In the genomic region with DNA sequence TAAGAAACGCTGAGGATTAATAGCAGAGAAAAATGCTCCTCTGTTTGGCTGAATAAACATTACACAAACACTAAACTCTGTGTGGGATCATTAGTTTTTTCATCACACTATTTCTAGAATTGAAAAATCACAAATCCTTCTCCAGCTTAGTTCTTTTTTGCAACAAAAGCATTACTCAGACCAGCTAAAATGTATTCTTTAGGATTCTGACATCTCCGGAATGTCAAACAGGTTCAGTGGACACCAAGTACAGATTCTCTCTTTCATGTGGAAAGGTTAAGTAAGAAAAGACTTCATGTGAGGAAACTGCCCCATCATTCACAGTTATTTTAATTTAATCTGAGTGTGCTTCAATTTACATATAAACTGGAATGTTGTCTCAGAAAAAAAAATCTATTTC, we compare ENCODE assay signal across 27 cellular contexts.
DNase-seq lines count a peak whose midpoint lies in the region; ATAC-seq and TF ChIP-seq lines count a peak whose summit lies in the region.
"Had no signal": no experiment of that assay in that cellular context is flagged by ENCODE, and none has a peak within 500 bp of the region (broad histone marks: within the 10 kb centered on the region; RNA-seq: fewer than 3 reads in every experiment).

No MANE protein-coding gene starts in this region.

- DNase-seq in AG08395 (ENCODE audit: low spot score) (peak; percentile 3), HCT116 (ENCODE audit: low read depth, low spot score) (no peak), astrocyte of the hippocampus (ENCODE audit: low read depth, low spot score) (peak; percentile 49), kidney glomerular epithelial cell (lab: John Stamatoyannopoulos, UW) (peak; percentile 38), substantia nigra (lab: John Stamatoyannopoulos, UW) (no peak)
- DNase-seq in stimulated activated naive B cell treated with anti-CD40 and anti-IgM and Interleukin-4, amounts not matched to agents 10 μg/mL and 1 μg/mL and 100 μg/mL, for 72 hours, result no peak
- DNase-seq in activated CD4-positive, alpha-beta T cell treated with anti-CD3 and anti-CD28 coated beads, Interleukin-2, amount 10 ng/mL, durations not matched to agents 7 days and 5 days, result no peak
- DNase-seq: CD4-positive, CD25-positive, alpha-beta regulatory T cell; H7; Kasumi-1; MV-4-11; NCI-H1105; NCI-H1436 treated with DMSO at 0.1 percent for 48 hours; NCI-H187 treated with DMSO at 0.1 percent for 48 hours; NCI-H446; NCI-H524 treated with DMSO at 0.1 percent for 48 hours; NCI-H774; NK-92 treated with Interleukin-12 subunit alpha and Interleukin-12 subunit beta, amount 100 ng/mL, for 24 hours; Right ventricle myocardium superior; RPMI8226; SW 1271 had no signal

- H3K79me2 ChIP-seq in HCT116 (ENCODE audit: insufficient read depth, low read length), result no peaks in the 10 kb centered on the region

- no peaks in the 10 kb centered on the region for H3K27me3 ChIP-seq in HCT116 (ENCODE audit: insufficient read depth, low read length)
- H3K27me3 ChIP-seq: BLaER1, SJSA1 had no signal

- no peak for TF ChIP-seq POLR2A in HCT116 (IDR thresholded peaks at IDR 0.05; ENCODE audit: borderline replicate concordance, extremely low read depth, insufficient read depth, insufficient read length)

- BruUV-seq in HCT116 (replicated peaks; lab: Mats Ljungman, UMichigan), result no TSS peak

- H3K9me3 ChIP-seq in HCT116 (ENCODE audit: control insufficient read depth in 1 of 2, insufficient read depth in 1 of 2, low read depth in 1 of 2, low read length in 2 of 2), result no peaks in the 10 kb centered on the region
- H3K9me3 ChIP-seq: BLaER1, SJSA1 had no signal

- H3K9ac ChIP-seq in HCT116 (ENCODE audit: low read length), result no peak overlapping the region
- H3K9ac ChIP-seq: BLaER1 had no signal

- peaks cover 5 to 7% of the 10 kb centered on the region in 2 donors for H3K27me3 Mint-ChIP-seq in stimulated activated naive B cell treated with anti-CD40 and anti-IgM and Interleukin-4, amounts not matched to agents 10 μg/mL and 1 μg/mL and 100 μg/mL, for 72 hours
- peaks cover 6% of the 10 kb centered on the region for H3K27me3 Mint-ChIP-seq in activated CD4-positive, alpha-beta T cell treated with anti-CD3 and anti-CD28 coated beads, Interleukin-2, amount 10 ng/mL, durations not matched to agents 7 days and 5 days

- no peaks in the 10 kb centered on the region for H3K4me1 ChIP-seq in HCT116 (ENCODE audit: control insufficient read depth in 1 of 2, insufficient read depth in 2 of 2, low read length in 2 of 2)
- H3K4me1 ChIP-seq: BLaER1 had no signal

- H3K4me3 Mint-ChIP-seq in stimulated activated naive B cell treated with anti-CD40 and anti-IgM and Interleukin-4, amounts not matched to agents 10 μg/mL and 1 μg/mL and 100 μg/mL, for 72 hours, result no peak overlapping the region
- H3K4me3 Mint-ChIP-seq in activated CD4-positive, alpha-beta T cell treated with anti-CD3 and anti-CD28 coated beads, Interleukin-2, amount 10 ng/mL, durations not matched to agents 7 days and 5 days, result no peak overlapping the region
- H3K4me3 Mint-ChIP-seq: CD4-positive, CD25-positive, alpha-beta regulatory T cell; T-helper 1 cell treated with Interleukin-12 subunit alpha and Interleukin-12 subunit beta and Interleukin-4 antibody, amounts not matched to agents 30 μg/mL and 1 μg/mL, for 36 hours had no signal

- no peaks in the 10 kb centered on the region for H3K36me3 ChIP-seq in HCT116 (ENCODE audit: control insufficient read depth in 1 of 2, insufficient read depth in 2 of 2, low read length in 2 of 2)
- H3K36me3 ChIP-seq: BLaER1, SJSA1 had no signal

- H3K4me3 ChIP-seq in HCT116 (replicated peaks in 1 of 2; ENCODE audit: low read depth in 1 of 2, low read length in 2 of 2), result no peak overlapping the region
- H3K4me3 ChIP-seq: BLaER1, K562, SJSA1 had no signal

- peak overlapping the region; percentile 30 for H2AFZ ChIP-seq in HCT116 (ENCODE audit: low read depth, low read length, poor library complexity, severe bottlenecking)

- H3K36me3 Mint-ChIP-seq in stimulated activated naive B cell treated with anti-CD40 and anti-IgM and Interleukin-4, amounts not matched to agents 10 μg/mL and 1 μg/mL and 100 μg/mL, for 72 hours, result no peaks in the 10 kb centered on the region
- H3K36me3 Mint-ChIP-seq in activated CD4-positive, alpha-beta T cell treated with anti-CD3 and anti-CD28 coated beads, Interleukin-2, amount 10 ng/mL, durations not matched to agents 7 days and 5 days (ENCODE audit: low read depth), result no peaks in the 10 kb centered on the region
- H3K36me3 Mint-ChIP-seq: CD4-positive, CD25-positive, alpha-beta regulatory T cell had no signal

- no peaks in the 10 kb centered on the region for H3K9me2 ChIP-seq in HCT116 (ENCODE audit: insufficient read depth)

- no peak for TF ChIP-seq RAD21 in HCT116 (IDR thresholded peaks at IDR 0.05; ENCODE audit: low read depth)

- no peak overlapping the region for H3K4me2 ChIP-seq in HCT116 (ENCODE audit: low read length)
- H3K4me2 ChIP-seq: BLaER1 had no signal

- H3K27ac Mint-ChIP-seq in stimulated activated naive B cell treated with anti-CD40 and anti-IgM and Interleukin-4, amounts not matched to agents 10 μg/mL and 1 μg/mL and 100 μg/mL, for 72 hours, result no peak overlapping the region
- H3K27ac Mint-ChIP-seq in activated CD4-positive, alpha-beta T cell treated with anti-CD3 and anti-CD28 coated beads, Interleukin-2, amount 10 ng/mL, durations not matched to agents 7 days and 5 days, result no peak overlapping the region
- H3K27ac Mint-ChIP-seq: CD4-positive, CD25-positive, alpha-beta regulatory T cell; T-helper 1 cell treated with Interleukin-12 subunit alpha and Interleukin-12 subunit beta and Interleukin-4 antibody, amounts not matched to agents 30 μg/mL and 1 μg/mL, for 36 hours had no signal

- no peaks in the 10 kb centered on the region for H3K9me3 Mint-ChIP-seq in stimulated activated naive B cell treated with anti-CD40 and anti-IgM and Interleukin-4, amounts not matched to agents 10 μg/mL and 1 μg/mL and 100 μg/mL, for 72 hours
- H3K9me3 Mint-ChIP-seq in activated CD4-positive, alpha-beta T cell treated with anti-CD3 and anti-CD28 coated beads, Interleukin-2, amount 10 ng/mL, durations not matched to agents 7 days and 5 days, result no peaks in the 10 kb centered on the region
- H3K9me3 Mint-ChIP-seq: T-helper 1 cell treated with Interleukin-12 subunit alpha and Interleukin-12 subunit beta and Interleukin-4 antibody, amounts not matched to agents 30 μg/mL and 1 μg/mL, for 36 hours had no signal

- no peak for ATAC-seq in HCT116
- no peak for ATAC-seq in HG02610 (IDR thresholded peaks at IDR 0.05; ENCODE audit: unreplicated experiment)
- ATAC-seq in stimulated activated naive B cell treated with anti-CD40 and anti-IgM and Interleukin-4, amounts not matched to agents 10 μg/mL and 1 μg/mL and 100 μg/mL, for 72 hours (replicated peaks), result no peak
- ATAC-seq: HepG2, K562 had no signal

- no peak for TF ChIP-seq CTCF in HCT116 (IDR thresholded peaks at IDR 0.05 in 2 of 3, conservative IDR thresholded peaks at IDR 0.05 in 1 of 3; ENCODE audit: borderline replicate concordance in 1 of 3, insufficient read depth in 1 of 3, low read depth in 2 of 3, low read length in 2 of 3)

- intact Hi-C loops in HCT116 (cut with micrococcal nuclease), result no loop called here

- RAD21 ChIA-PET in HCT116 (lab: Charles Lee; ENCODE audit: low non-redundant PET in 1 of 2, low total read pairs in 2 of 2, uncharacterized antibody in 2 of 2, unreplicated experiment in 2 of 2), result no interaction called here

- POLR2A ChIA-PET in HCT116 (lab: Charles Lee), result no interaction called here
- POLR2A ChIA-PET in activated CD4-positive, alpha-beta T cell treated with anti-CD3 and anti-CD28 coated beads, Interleukin-2, amount 10 ng/mL, durations not matched to agents 7 days and 5 days (lab: Charles Lee), result no interaction called here

- no peaks in the 10 kb centered on the region for H4K20me1 ChIP-seq in HCT116 (ENCODE audit: insufficient read depth)
- H4K20me1 ChIP-seq: BLaER1 had no signal

- H3K27ac ChIP-seq in HCT116 (ENCODE audit: low read depth, low read length) (no peak overlapping the region), substantia nigra (ENCODE audit: low read depth, low read length, poor library complexity, severe bottlenecking) (no peak overlapping the region)
- H3K27ac ChIP-seq: BLaER1, SJSA1 had no signal

- H3K4me1 Mint-ChIP-seq in stimulated activated naive B cell treated with anti-CD40 and anti-IgM and Interleukin-4, amounts not matched to agents 10 μg/mL and 1 μg/mL and 100 μg/mL, for 72 hours, result no peaks in the 10 kb centered on the region
- H3K4me1 Mint-ChIP-seq in activated CD4-positive, alpha-beta T cell treated with anti-CD3 and anti-CD28 coated beads, Interleukin-2, amount 10 ng/mL, durations not matched to agents 7 days and 5 days, result no peaks in the 10 kb centered on the region
- H3K4me1 Mint-ChIP-seq: CD4-positive, CD25-positive, alpha-beta regulatory T cell had no signal

- CTCF ChIA-PET in HCT116 (lab: Charles Lee), result no interaction called here
- CTCF ChIA-PET in activated CD4-positive, alpha-beta T cell treated with anti-CD3 and anti-CD28 coated beads, Interleukin-2, amount 10 ng/mL, durations not matched to agents 7 days and 5 days (lab: Charles Lee), result no interaction called here

TF ChIP-seq in HCT116, 20 proteins besides CTCF, POLR2A, EP300 and RAD21 (continues in another document):
- TF ChIP-seq ZNF274 (IDR thresholded peaks at IDR 0.05; ENCODE audit: low read depth, low read length) (no peak), ELF1 (IDR thresholded peaks at IDR 0.05; ENCODE audit: borderline replicate concordance, low read depth) (no peak), EGR1 (IDR thresholded peaks at IDR 0.05; ENCODE audit: low read depth) (no peak), JUND (IDR thresholded peaks at IDR 0.05) (no peak), SIN3A (IDR thresholded peaks at IDR 0.05; ENCODE audit: low read depth) (no peak), SP1 (IDR thresholded peaks at IDR 0.05; ENCODE audit: low read depth) (no peak), FOSL1 (IDR thresholded peaks at IDR 0.05; ENCODE audit: low read depth) (no peak)
- TF ChIP-seq, protein P1, sequence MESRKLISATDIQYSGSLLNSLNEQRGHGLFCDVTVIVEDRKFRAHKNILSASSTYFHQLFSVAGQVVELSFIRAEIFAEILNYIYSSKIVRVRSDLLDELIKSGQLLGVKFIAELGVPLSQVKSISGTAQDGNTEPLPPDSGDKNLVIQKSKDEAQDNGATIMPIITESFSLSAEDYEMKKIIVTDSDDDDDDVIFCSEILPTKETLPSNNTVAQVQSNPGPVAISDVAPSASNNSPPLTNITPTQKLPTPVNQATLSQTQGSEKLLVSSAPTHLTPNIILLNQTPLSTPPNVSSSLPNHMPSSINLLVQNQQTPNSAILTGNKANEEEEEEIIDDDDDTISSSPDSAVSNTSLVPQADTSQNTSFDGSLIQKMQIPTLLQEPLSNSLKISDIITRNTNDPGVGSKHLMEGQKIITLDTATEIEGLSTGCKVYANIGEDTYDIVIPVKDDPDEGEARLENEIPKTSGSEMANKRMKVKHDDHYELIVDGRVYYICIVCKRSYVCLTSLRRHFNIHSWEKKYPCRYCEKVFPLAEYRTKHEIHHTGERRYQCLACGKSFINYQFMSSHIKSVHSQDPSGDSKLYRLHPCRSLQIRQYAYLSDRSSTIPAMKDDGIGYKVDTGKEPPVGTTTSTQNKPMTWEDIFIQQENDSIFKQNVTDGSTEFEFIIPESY (IDR thresholded peaks at IDR 0.05; ENCODE audit: extremely low read depth, insufficient replicate concordance, low read length), result no peak

Comparison
In these comparisons a context has a peak if more than half of its experiments do, and no peak if none do; other contexts are left out.
1. DNase-seq: peak in AG08395 (single experiment), astrocyte of the hippocampus (single experiment) and kidney glomerular epithelial cell (single experiment); none in HCT116 (single experiment), substantia nigra (0 of 49), stimulated activated naive B cell treated with anti-CD40 and anti-IgM and Interleukin-4, amounts not matched to agents 10 μg/mL and 1 μg/mL and 100 μg/mL, for 72 hours (single experiment) and activated CD4-positive, alpha-beta T cell treated with anti-CD3 and anti-CD28 coated beads, Interleukin-2, amount 10 ng/mL, durations not matched to agents 7 days and 5 days (single experiment).